In genomic region chr4:121462660-121463261, GRCh38 we compare ENCODE assay signal across 8 cellular contexts.
DNase-seq lines count a peak whose midpoint lies in the region; ATAC-seq and TF ChIP-seq lines count a peak whose summit lies in the region.

No MANE protein-coding gene starts in this region.

- H3K36me3 ChIP-seq in BJ (ENCODE audit: control insufficient read depth, insufficient read depth, low read length) (no peaks in the 10 kb centered on the region), parathyroid adenoma (ENCODE audit: control insufficient read depth, insufficient read depth, low read length) (no peaks in the 10 kb centered on the region)

- H3K4me2 ChIP-seq in parathyroid adenoma (ENCODE audit: low read length) = no peak overlapping the region

- no peak overlapping the region for H3K27ac ChIP-seq in parathyroid adenoma

- no peaks in the 10 kb centered on the region for H3K79me2 ChIP-seq in parathyroid adenoma

- H3K4me1 ChIP-seq in parathyroid adenoma = no peaks in the 10 kb centered on the region

- H3K9me3 ChIP-seq in parathyroid adenoma (ENCODE audit: control insufficient read depth, low read length) = no peaks in the 10 kb centered on the region

- H3K27me3 ChIP-seq in BJ (ENCODE audit: control insufficient read depth, insufficient read depth, low read length) (0 out of 2 replicates have a peak, but pooled peaks cover 1% of the 10 kb centered on the region), parathyroid adenoma (ENCODE audit: control insufficient read depth, insufficient read depth, low read length) (no peaks in the 10 kb centered on the region)

- no peak overlapping the region for H3K9ac ChIP-seq in parathyroid adenoma

- CTCF ChIA-PET in BJ (lab: Yijun Ruan, JAX) = interaction anchor here (0.6 to 3.0 kb wide), 14 partner anchors 8 to 277 kb away, joined by 3 to 29 read pairs (median 4); no protein-coding TSS in a partner anchor

- ATAC-seq in HG02642 (IDR thresholded peaks at IDR 0.05; ENCODE audit: poor library complexity, unreplicated experiment) = peak; percentile 89

- DNase-seq in BJ (ENCODE audit: low read depth) (peak; percentile 8), GM13977 (ENCODE audit: low spot score) (peak; percentile 15), NAMALWA (ENCODE audit: low spot score) (peak; percentile 74), fibroblast of the conjunctiva (ENCODE audit: low read depth) (peak; percentile 59), ecto neural progenitor cell (ENCODE audit: low spot score) (no peak)
- peak; percentile 53 for DNase-seq in activated CD4-positive, alpha-beta T cell treated with anti-CD3 and anti-CD28 coated beads for 48 hours

- in situ Hi-C loops in GM13977 (cut with MboI; ENCODE audit: low pct_unique_long_range_greater_than_20kb, low sequenced_read_pairs, unreplicated experiment) = loop anchor here (25.0 kb wide), 1 partner anchor 200 kb away; no protein-coding TSS in a partner anchor

- peak; percentile 82 for TF ChIP-seq CTCF in BJ (IDR thresholded peaks at IDR 0.05; ENCODE audit: insufficient read depth, low read depth, low read length)
- TF ChIP-seq CTCF in GM13977 (IDR thresholded peaks at IDR 0.05; ENCODE audit: extremely low read depth, insufficient read depth, missing control alignments) = peak; percentile 86
- TF ChIP-seq CTCF in parathyroid adenoma (IDR thresholded peaks at IDR 0.05) = peak; percentile 34

- H2AFZ ChIP-seq in parathyroid adenoma = no peak overlapping the region

- H3K4me3 ChIP-seq in BJ (ENCODE audit: low read depth, low read length) (no peak overlapping the region), parathyroid adenoma (ENCODE audit: low read depth, low read length) (no peak overlapping the region)

- POLR2A ChIA-PET in BJ (lab: Charles Lee) = no interaction called here

Comparison
In these comparisons a context has a peak if more than half of its experiments do, and no peak if none do; other contexts are left out.
1. CTCF ChIP-seq: peak in every context shown above with its lines; median percentile 86 in GM13977; 82 in BJ; 34 in parathyroid adenoma.